Comparison of ENCODE assay signal across 27 cellular contexts in genomic region chr21:39221997-39222486, GRCh38.
"Had no signal": no experiment of that assay in that cellular context is flagged by ENCODE, and none has a peak within 500 bp of the region (broad histone marks: within the 10 kb centered on the region; RNA-seq: fewer than 3 reads in every experiment).

No MANE protein-coding gene starts in this region.

- H3K9me3 ChIP-seq: adrenal gland, ascending aorta, colonic mucosa, esophagus muscularis mucosa, pancreas, psoas muscle, right atrium auricular region, spleen had no signal

- H3K4me1 ChIP-seq: adrenal gland, ascending aorta, colonic mucosa, esophagus muscularis mucosa, psoas muscle, spleen had no signal

- H3K4me3 Mint-ChIP-seq: activated naive CD4-positive, alpha-beta T cell treated with anti-CD3 and anti-CD28 coated beads for 36 hours; activated T-cell treated with anti-CD3 and anti-CD28 coated beads, Interleukin-2, amount 50 U/mL, for 4 hours; central memory CD8-positive, alpha-beta T cell; effector memory CD8-positive, alpha-beta T cell; nephron progenitor cell; type B pancreatic cell; WTC11 had no signal

- H3K27ac Mint-ChIP-seq: activated naive CD4-positive, alpha-beta T cell treated with anti-CD3 and anti-CD28 coated beads for 36 hours; nephron progenitor cell; type B pancreatic cell had no signal

- H3K4me2 ChIP-seq: hepatocyte had no signal

- DNase-seq: activated effector memory CD4-positive, alpha-beta T cell treated with Interleukin-2 at 50 U/mL for 16 hours; activated naive CD4-positive, alpha-beta T cell treated with anti-CD3 and anti-CD28 coated beads for 36 hours; activated T-cell treated with anti-CD3 and anti-CD28 coated beads, Interleukin-2, amount 50 U/mL, for 4 hours; adrenal gland; brain microvascular endothelial cell; colonic mucosa; dorsolateral prefrontal cortex; effector memory CD8-positive, alpha-beta T cell; glutamatergic neuron; left ventricle myocardium superior; mesenchymal stem cell; nephron progenitor cell; pancreas; psoas muscle; spleen; stimulated activated CD4-positive, alpha-beta T cell treated with anti-CD3 and anti-CD28 coated beads, Interleukin-4, amount 100 ng/mL, for 24 hours; T-helper 1 cell; T-helper 9 cell had no signal

- H3K27me3 ChIP-seq: adrenal gland, ascending aorta, brain microvascular endothelial cell, colonic mucosa, dorsolateral prefrontal cortex, esophagus muscularis mucosa, hepatocyte, pancreas, right atrium auricular region, spleen had no signal

- ATAC-seq: activated T-cell treated with anti-CD3 and anti-CD28 coated beads, Interleukin-2, amount 50 U/mL, for 4 hours; effector memory CD8-positive, alpha-beta T cell; left ventricle myocardium superior; pancreas; WTC11 had no signal

- H3K79me2 ChIP-seq: hepatocyte had no signal

- H3K4me1 Mint-ChIP-seq: WTC11 had no signal

- H3K27me3 Mint-ChIP-seq: central memory CD8-positive, alpha-beta T cell; effector memory CD8-positive, alpha-beta T cell; type B pancreatic cell had no signal

- H3K9me3 Mint-ChIP-seq: activated naive CD4-positive, alpha-beta T cell treated with anti-CD3 and anti-CD28 coated beads for 36 hours; activated T-cell treated with anti-CD3 and anti-CD28 coated beads, Interleukin-2, amount 50 U/mL, for 4 hours; central memory CD8-positive, alpha-beta T cell; effector memory CD8-positive, alpha-beta T cell; nephron progenitor cell; type B pancreatic cell; WTC11 had no signal

- FAIRE-seq: endothelial cell of umbilical vein, frontal cortex, pancreas had no signal

- H3K4me3 ChIP-seq: adrenal gland, ascending aorta, colonic mucosa, dorsolateral prefrontal cortex, esophagus muscularis mucosa, hepatocyte, pancreas, psoas muscle, right atrium auricular region, spleen had no signal

- H3K27ac ChIP-seq: adrenal gland, ascending aorta, brain microvascular endothelial cell, colonic mucosa, esophagus muscularis mucosa, hepatocyte, pancreas, psoas muscle, right atrium auricular region, spleen had no signal

- H2AFZ ChIP-seq: hepatocyte had no signal

- H3K36me3 ChIP-seq: colonic mucosa had no signal
